ENCODE assay signal across 18 cellular contexts in the genomic region with DNA sequence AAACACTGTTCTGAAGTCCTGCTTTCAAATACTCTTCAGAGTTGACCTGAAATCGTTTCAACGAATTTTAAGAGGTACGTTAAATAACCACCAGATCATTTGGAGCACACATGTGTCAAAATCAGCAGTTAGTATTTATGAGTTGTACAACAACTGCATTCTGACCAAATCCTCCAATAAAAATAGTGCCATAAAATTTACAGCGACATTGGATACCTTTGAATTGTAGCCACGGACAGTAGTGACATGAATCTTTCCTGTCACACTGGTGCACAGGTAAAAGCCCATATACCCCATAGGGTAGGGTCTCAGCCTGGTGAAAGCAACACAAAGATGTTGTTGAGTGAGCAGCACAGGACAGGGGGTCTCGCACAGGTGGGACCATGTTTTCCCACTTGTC.
DNase-seq lines count a peak whose midpoint lies in the region; ATAC-seq, FAIRE-seq and TF ChIP-seq lines count a peak whose summit lies in the region.
"Had no signal": no experiment of that assay in that cellular context is flagged by ENCODE, and none has a peak within 500 bp of the region (broad histone marks: within the 10 kb centered on the region; RNA-seq: fewer than 3 reads in every experiment).

No MANE protein-coding gene starts in this region.

- 30 to 66% (median 51%) methylated on average over 6 of the region's 6 CpGs for WGBS in small intestine, 3 donors

- DNase-seq in NCI-H1092 treated with DMSO at 0.1 percent for 48 hours (lab: John Stamatoyannopoulos, UW): peak; percentile 46
- DNase-seq in NCI-H1092 (lab: John Stamatoyannopoulos, UW): no peak
- peak; percentile 47 for DNase-seq in NCI-H69 (lab: John Stamatoyannopoulos, UW)
- DNase-seq in left kidney (ENCODE audit: low read depth, low spot score): peak; percentile 60
- no peak for DNase-seq in small intestine
- DNase-seq in stimulated activated CD4-positive, alpha-beta T cell treated with anti-CD3 and anti-CD28 coated beads, Interleukin-2, amount 100 ng/mL, for 48 hours: no peak
- DNase-seq: AML-193; CD4-positive, CD25-positive, alpha-beta regulatory T cell; DMS79 had no signal

- no peak for TF ChIP-seq CTCF in C4-2B (conservative IDR thresholded peaks at IDR 0.05)

- ATAC-seq in GM18873 (IDR thresholded peaks at IDR 0.05; ENCODE audit: low FRiP score, unreplicated experiment): no peak
- ATAC-seq: GM12878 had no signal

- H3K27me3 ChIP-seq in small intestine (ENCODE audit: control insufficient read depth in 2 of 2, insufficient read depth in 2 of 2, low read length in 2 of 2): no peaks in the 10 kb centered on the region
- H3K27me3 ChIP-seq: BLaER1 had no signal

- H3K9me3 ChIP-seq in small intestine (ENCODE audit: control insufficient read depth, low read depth): no peaks in the 10 kb centered on the region
- H3K9me3 ChIP-seq: BLaER1, HAP-1 had no signal

- H3K27ac ChIP-seq in C4-2B (peak overlapping the region; percentile 48), small intestine (ENCODE audit: low read depth in 1 of 2, low read length in 1 of 2) (no peak overlapping the region)
- H3K27ac ChIP-seq: 22Rv1, BLaER1, HL-60 had no signal

- FAIRE-seq in small intestine (lab: Jason Lieb, UNC): no peak
- FAIRE-seq: GM12878, GM18507, H1 had no signal

- H3K4me1 ChIP-seq in small intestine (ENCODE audit: control insufficient read depth in 2 of 2, insufficient read depth in 1 of 2, low read depth in 1 of 2, low read length in 1 of 2): peaks cover 0 to 4% of the 10 kb centered on the region in 2 donors
- H3K4me1 ChIP-seq: BLaER1, HAP-1 had no signal

- H3K36me3 ChIP-seq in small intestine (ENCODE audit: control insufficient read depth in 2 of 2, insufficient read depth in 2 of 2, low read length in 2 of 2): peaks cover 2 to 3% of the 10 kb centered on the region in 2 donors
- H3K36me3 ChIP-seq: HAP-1 had no signal

- no peak overlapping the region for H3K4me3 ChIP-seq in small intestine (ENCODE audit: low read depth in 1 of 2, low read length in 2 of 2)
- H3K4me3 ChIP-seq: BLaER1, GM12878, HAP-1 had no signal

Comparison
In these comparisons a context has a peak if more than half of its experiments do, and no peak if none do; other contexts are left out.
1. DNase-seq: peak in NCI-H1092 treated with DMSO at 0.1 percent for 48 hours (single experiment), NCI-H69 (single experiment) and left kidney (single experiment); none in NCI-H1092 (single experiment), small intestine (single experiment) and stimulated activated CD4-positive, alpha-beta T cell treated with anti-CD3 and anti-CD28 coated beads, Interleukin-2, amount 100 ng/mL, for 48 hours (0 of 2).